ENCODE assay signal across 15 cellular contexts in genomic region chr2:234968633-234969328, GRCh38. TPM values are rescaled to one million over a fixed set of nuclear protein-coding genes. Genes with fewer than 3 reads are reported as not detected.
DNase-seq lines count a peak whose midpoint lies in the region; ATAC-seq and TF ChIP-seq lines count a peak whose summit lies in the region.
"Had no signal": no experiment of that assay in that cellular context is flagged by ENCODE, and none has a peak within 500 bp of the region (broad histone marks: within the 10 kb centered on the region; RNA-seq: fewer than 3 reads in every experiment).

No MANE protein-coding gene starts in this region.

- H3K27me3 ChIP-seq in HAP-1 (ENCODE audit: low read depth) (no peaks in the 10 kb centered on the region), prostate gland (replicated peaks; ENCODE audit: insufficient read depth) (no peaks in the 10 kb centered on the region)
- H3K27me3 ChIP-seq: esophagus muscularis mucosa had no signal

- H3K36me3 ChIP-seq in HAP-1 (replicated peaks): peaks cover 8% of the 10 kb centered on the region
- H3K36me3 ChIP-seq in prostate gland: no peaks in the 10 kb centered on the region
- H3K36me3 ChIP-seq: esophagus muscularis mucosa had no signal

- no peaks in the 10 kb centered on the region for H3K9me3 ChIP-seq in HAP-1
- no peaks in the 10 kb centered on the region for H3K9me3 ChIP-seq in prostate gland
- H3K9me3 ChIP-seq: esophagus muscularis mucosa had no signal

- H3K4me1 ChIP-seq in HAP-1 (peaks cover 26% of the 10 kb centered on the region), prostate gland (replicated peaks) (peaks cover 5% of the 10 kb centered on the region)

- peak overlapping the region; percentile 22 for H3K27ac Mint-ChIP-seq in endothelial cell (ENCODE audit: unreplicated experiment)
- H3K27ac Mint-ChIP-seq in stimulated activated naive CD8-positive, alpha-beta T cell treated with anti-CD3 and anti-CD28 coated beads, Interleukin-15, amount 100 ng/mL, for 72 hours: no peak overlapping the region
- H3K27ac Mint-ChIP-seq: activated naive CD4-positive, alpha-beta T cell treated with anti-CD3 and anti-CD28 coated beads for 36 hours had no signal

- DNase-seq in HAP-1 (ENCODE audit: low spot score in 2 of 2) (peak; percentile 11 to 38), NCI-H345 treated with DMSO at 0.1 percent for 48 hours (lab: John Stamatoyannopoulos, UW; ENCODE audit: unreplicated experiment) (peak; percentile 48), endothelial cell (ENCODE audit: low spot score) (no peak), prostate gland (ENCODE audit: low spot score) (no peak)
- DNase-seq in stimulated activated naive CD8-positive, alpha-beta T cell treated with anti-CD3 and anti-CD28 coated beads, Interleukin-15, amount 100 ng/mL, for 72 hours: no peak
- DNase-seq: activated naive CD4-positive, alpha-beta T cell treated with anti-CD3 and anti-CD28 coated beads for 36 hours; central memory CD4-positive, alpha-beta T cell; NK-92 treated with Interleukin-12 subunit alpha and Interleukin-12 subunit beta, amount 100 ng/mL, for 24 hours; right cardiac atrium; substantia nigra; T1000 had no signal

- H3K4me3 Mint-ChIP-seq in endothelial cell (ENCODE audit: unreplicated experiment): no peak overlapping the region
- H3K4me3 Mint-ChIP-seq in stimulated activated naive CD8-positive, alpha-beta T cell treated with anti-CD3 and anti-CD28 coated beads, Interleukin-15, amount 100 ng/mL, for 72 hours: no peak overlapping the region
- H3K4me3 Mint-ChIP-seq: activated naive CD4-positive, alpha-beta T cell treated with anti-CD3 and anti-CD28 coated beads for 36 hours had no signal

- whole genome bisulfite sequencing in prostate gland: 62% methylated on average over 14 of the region's 14 CpGs

- in situ Hi-C loops in HAP-1 (cut with MboI; ENCODE audit: low sequenced_read_pairs): no loop called here

- TF ChIP-seq POLR2A in prostate gland (IDR thresholded peaks at IDR 0.05): no peak

- H3K36me3 Mint-ChIP-seq in endothelial cell (ENCODE audit: low read depth, unreplicated experiment): peaks cover 18% of the 10 kb centered on the region

- ATAC-seq in HG03045 (IDR thresholded peaks at IDR 0.05; ENCODE audit: unreplicated experiment) (no peak), GM21737 (IDR thresholded peaks at IDR 0.05; ENCODE audit: unreplicated experiment) (no peak)
- no peak for ATAC-seq in stimulated activated naive CD8-positive, alpha-beta T cell treated with anti-CD3 and anti-CD28 coated beads, Interleukin-15, amount 100 ng/mL, for 72 hours

- H3K4me3 ChIP-seq in HAP-1: no peak overlapping the region
- H3K4me3 ChIP-seq in prostate gland: no peak overlapping the region
- H3K4me3 ChIP-seq: esophagus muscularis mucosa had no signal

- H3K27me3 Mint-ChIP-seq in endothelial cell (ENCODE audit: unreplicated experiment): no peaks in the 10 kb centered on the region
- H3K27me3 Mint-ChIP-seq in stimulated activated naive CD8-positive, alpha-beta T cell treated with anti-CD3 and anti-CD28 coated beads, Interleukin-15, amount 100 ng/mL, for 72 hours: peaks cover 24% of the 10 kb centered on the region

- H3K4me1 Mint-ChIP-seq in endothelial cell (ENCODE audit: unreplicated experiment): peaks cover 34% of the 10 kb centered on the region
- no peaks in the 10 kb centered on the region for H3K4me1 Mint-ChIP-seq in stimulated activated naive CD8-positive, alpha-beta T cell treated with anti-CD3 and anti-CD28 coated beads, Interleukin-15, amount 100 ng/mL, for 72 hours

- intact Hi-C loops in prostate gland (cut with DNase I): no loop called here

- no peaks in the 10 kb centered on the region for H3K9me3 Mint-ChIP-seq in endothelial cell (ENCODE audit: unreplicated experiment)
- no peaks in the 10 kb centered on the region for H3K9me3 Mint-ChIP-seq in stimulated activated naive CD8-positive, alpha-beta T cell treated with anti-CD3 and anti-CD28 coated beads, Interleukin-15, amount 100 ng/mL, for 72 hours
- H3K9me3 Mint-ChIP-seq: activated naive CD4-positive, alpha-beta T cell treated with anti-CD3 and anti-CD28 coated beads for 36 hours had no signal

- TF ChIP-seq CTCF in endothelial cell (IDR thresholded peaks at IDR 0.05; ENCODE audit: unreplicated experiment) (no peak), prostate gland (IDR thresholded peaks at IDR 0.05) (no peak)

- H3K27ac ChIP-seq in prostate gland: peak overlapping the region; percentile 52 to 66
- H3K27ac ChIP-seq: esophagus muscularis mucosa, HL-60 had no signal

RNA-seq across cellular contexts. Expression of gene SH3BP4, which starts 17.0 kb away (rescaled TPM):
- total RNA-seq in endothelial cell (ENCODE audit: unreplicated experiment): 58.6 TPM
- total RNA-seq in prostate gland: 100 to 1,000 TPM in 1 of 2 donors, 10 to 100 TPM in 1; 86.7 to 134 TPM

Comparison
In these comparisons a context has a peak if more than half of its experiments do, and no peak if none do; other contexts are left out.
1. DNase-seq: peak in HAP-1 (2 of 2) and NCI-H345 treated with DMSO at 0.1 percent for 48 hours (single experiment); none in endothelial cell (single experiment), prostate gland (single experiment) and stimulated activated naive CD8-positive, alpha-beta T cell treated with anti-CD3 and anti-CD28 coated beads, Interleukin-15, amount 100 ng/mL, for 72 hours (0 of 2).